Comparison of ENCODE assay signal across 27 cellular contexts in the genomic region with DNA sequence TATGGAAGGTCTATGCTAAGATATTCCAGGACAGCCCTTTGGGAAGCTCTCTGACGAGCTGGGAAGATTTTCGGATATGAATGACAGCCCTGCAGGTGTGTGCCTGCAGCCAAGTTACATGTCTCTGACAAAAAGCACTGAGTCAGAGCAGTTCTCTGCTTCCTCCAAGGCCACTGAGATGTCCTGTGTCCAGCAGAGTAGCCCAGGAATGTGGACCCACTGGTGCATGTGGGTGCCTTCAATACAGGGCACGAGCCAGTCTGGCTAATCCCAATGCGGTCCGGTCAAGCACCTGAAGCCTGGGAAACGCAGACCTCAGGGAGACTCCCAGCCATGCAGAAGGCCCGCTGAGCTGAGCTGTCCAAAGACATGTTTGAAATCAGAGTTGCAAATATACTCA.
DNase-seq lines count a peak whose midpoint lies in the region; ATAC-seq and TF ChIP-seq lines count a peak whose summit lies in the region.
"Had no signal": no experiment of that assay in that cellular context is flagged by ENCODE, and none has a peak within 500 bp of the region (broad histone marks: within the 10 kb centered on the region; RNA-seq: fewer than 3 reads in every experiment).

No MANE protein-coding gene starts in this region.

- H3K36me3 Mint-ChIP-seq in chondrocyte (ENCODE audit: low read depth) (no peaks in the 10 kb centered on the region), T-helper 17 cell (ENCODE audit: low read depth) (no peaks in the 10 kb centered on the region)
- H3K36me3 Mint-ChIP-seq: CD8-positive, alpha-beta T cell had no signal

- intact Hi-C loops in stomach (cut with DNase I; ENCODE audit: low total_unique reads) = no loop called here

- peak overlapping the region in 8 of 11 experiments; percentile 69 to 76 (median 72); a peak in 12 of 22 replicates for H3K4me2 ChIP-seq in BLaER1 treated with 17β-estradiol and CSF1 and Interleukin-3, amounts not matched to agents 10 nM and 100 nM
- H3K4me2 ChIP-seq: A549, GM23338, KMS-11 had no signal

- H3K4me3 Mint-ChIP-seq in chondrocyte (ENCODE audit: unreplicated experiment) (no peak overlapping the region), T-helper 17 cell (no peak overlapping the region)
- H3K4me3 Mint-ChIP-seq: CD8-positive, alpha-beta T cell; GM23338; HFFc6; IgD-negative memory B cell had no signal

- H3K9me3 Mint-ChIP-seq in chondrocyte (ENCODE audit: low read depth) = peaks cover 25% of the 10 kb centered on the region
- H3K9me3 Mint-ChIP-seq: CD8-positive, alpha-beta T cell had no signal

- TF ChIP-seq EP300 in stomach (IDR thresholded peaks at IDR 0.05) = no peak

- H3K27me3 Mint-ChIP-seq in chondrocyte (ENCODE audit: low read depth) (no peaks in the 10 kb centered on the region), T-helper 17 cell (peaks cover 17% of the 10 kb centered on the region)
- H3K27me3 Mint-ChIP-seq: IgD-negative memory B cell had no signal

- peaks cover 15 to 36% (median 29%) of the 10 kb centered on the region in 10 experiments for H3K4me1 ChIP-seq in BLaER1 treated with 17β-estradiol and CSF1 and Interleukin-3, amounts not matched to agents 10 nM and 100 nM
- no peaks in the 10 kb centered on the region for H3K4me1 ChIP-seq in stomach
- H3K4me1 ChIP-seq: A549, Caco-2, HAP-1 had no signal

- no peaks in the 10 kb centered on the region for H3K9me3 ChIP-seq in BLaER1 treated with 17β-estradiol and CSF1 and Interleukin-3, amounts not matched to agents 10 nM and 100 nM (replicated peaks in 1 of 11)
- H3K9me3 ChIP-seq in stomach = no peaks in the 10 kb centered on the region
- no peaks in the 10 kb centered on the region for H3K9me3 ChIP-seq in T-helper 17 cell (ENCODE audit: control insufficient read depth, low read length, poor library complexity, severe bottlenecking)
- H3K9me3 ChIP-seq: A549, Caco-2, HAP-1 had no signal

- 51 to 80% (median 69%) methylated on average over 2 to 7 of the region's 7 CpGs for WGBS in stomach, 5 donors

- no peaks in the 10 kb centered on the region for H3K4me1 Mint-ChIP-seq in chondrocyte (ENCODE audit: low read depth)
- H3K4me1 Mint-ChIP-seq in T-helper 17 cell = no peaks in the 10 kb centered on the region
- H3K4me1 Mint-ChIP-seq: IgD-negative memory B cell had no signal

- TF ChIP-seq CTCF in chondrocyte (IDR thresholded peaks at IDR 0.05) (no peak), stomach (IDR thresholded peaks at IDR 0.05) (no peak)

- no peak overlapping the region for H3K4me3 ChIP-seq in BLaER1 treated with 17β-estradiol and CSF1 and Interleukin-3, amounts not matched to agents 10 nM and 100 nM
- no peak overlapping the region for H3K4me3 ChIP-seq in stomach
- H3K4me3 ChIP-seq: A549, GM23338, HAP-1 had no signal

- peak; percentile 50 for DNase-seq in chondrocyte (ENCODE audit: low spot score)
- peak; percentile 43 for DNase-seq in mesenteric fat pad (ENCODE audit: low spot score)
- peak; percentile 7 for DNase-seq in stomach
- no peak for DNase-seq in UCSD-AML1 (lab: John Stamatoyannopoulos, UW; ENCODE audit: unreplicated experiment)
- no peak for DNase-seq in T-helper 17 cell
- DNase-seq in kidney tubule cell (ENCODE audit: low spot score) = no peak
- DNase-seq: AML-193; CD8-positive, alpha-beta T cell; HFFc6; MM.1S; NCI-H1417 treated with DMSO at 0.1 percent for 48 hours; NCI-H2081 treated with DMSO at 0.1 percent for 48 hours; NCI-H2171; NCI-H226; NCI-H510A; NCI-H69; SHP77 had no signal

- no peak overlapping the region for H3K9ac ChIP-seq in BLaER1 treated with 17β-estradiol and CSF1 and Interleukin-3, amounts not matched to agents 10 nM and 100 nM
- H3K9ac ChIP-seq: KMS-11 had no signal

- no peak overlapping the region for H3K27ac ChIP-seq in BLaER1 treated with 17β-estradiol and CSF1 and Interleukin-3, amounts not matched to agents 10 nM and 100 nM
- no peak overlapping the region for H3K27ac ChIP-seq in stomach
- H3K27ac ChIP-seq: A549, C4-2B, HL-60, KMS-11, RWPE1 had no signal

- no peak for TF ChIP-seq POLR2A in stomach (IDR thresholded peaks at IDR 0.05)

- H3K36me3 ChIP-seq in BLaER1 treated with 17β-estradiol and CSF1 and Interleukin-3, amounts not matched to agents 10 nM and 100 nM = no peaks in the 10 kb centered on the region
- H3K36me3 ChIP-seq in stomach = no peaks in the 10 kb centered on the region
- H3K36me3 ChIP-seq: HAP-1 had no signal

- no peaks in the 10 kb centered on the region for H3K27me3 ChIP-seq in BLaER1 treated with 17β-estradiol and CSF1 and Interleukin-3, amounts not matched to agents 10 nM and 100 nM
- peaks cover 0 to 53% (median 0%) of the 10 kb centered on the region in 3 donors for H3K27me3 ChIP-seq in stomach

- H4K20me1 ChIP-seq in BLaER1 treated with 17β-estradiol and CSF1 and Interleukin-3, amounts not matched to agents 10 nM and 100 nM = peaks cover 0 to 10% (median 0%) of the 10 kb centered on the region in 11 experiments; a peak in 2 of 22 replicates

- ATAC-seq in T-helper 17 cell = no peak
- ATAC-seq: A549; CD8-positive, alpha-beta T cell; GM23338 had no signal

- H3K27ac Mint-ChIP-seq in chondrocyte (ENCODE audit: unreplicated experiment) (no peak overlapping the region), T-helper 17 cell (no peak overlapping the region)
- H3K27ac Mint-ChIP-seq: CD8-positive, alpha-beta T cell; GM23338; HFFc6; IgD-negative memory B cell had no signal

Comparison
In these comparisons a context has a peak if more than half of its experiments do, and no peak if none do; other contexts are left out.
1. DNase-seq: peak in chondrocyte (single experiment), mesenteric fat pad (single experiment) and stomach (single experiment); none in UCSD-AML1 (single experiment), T-helper 17 cell (0 of 3) and kidney tubule cell (single experiment).